1 cellular context compared by ENCODE assay signal in the genomic region with DNA sequence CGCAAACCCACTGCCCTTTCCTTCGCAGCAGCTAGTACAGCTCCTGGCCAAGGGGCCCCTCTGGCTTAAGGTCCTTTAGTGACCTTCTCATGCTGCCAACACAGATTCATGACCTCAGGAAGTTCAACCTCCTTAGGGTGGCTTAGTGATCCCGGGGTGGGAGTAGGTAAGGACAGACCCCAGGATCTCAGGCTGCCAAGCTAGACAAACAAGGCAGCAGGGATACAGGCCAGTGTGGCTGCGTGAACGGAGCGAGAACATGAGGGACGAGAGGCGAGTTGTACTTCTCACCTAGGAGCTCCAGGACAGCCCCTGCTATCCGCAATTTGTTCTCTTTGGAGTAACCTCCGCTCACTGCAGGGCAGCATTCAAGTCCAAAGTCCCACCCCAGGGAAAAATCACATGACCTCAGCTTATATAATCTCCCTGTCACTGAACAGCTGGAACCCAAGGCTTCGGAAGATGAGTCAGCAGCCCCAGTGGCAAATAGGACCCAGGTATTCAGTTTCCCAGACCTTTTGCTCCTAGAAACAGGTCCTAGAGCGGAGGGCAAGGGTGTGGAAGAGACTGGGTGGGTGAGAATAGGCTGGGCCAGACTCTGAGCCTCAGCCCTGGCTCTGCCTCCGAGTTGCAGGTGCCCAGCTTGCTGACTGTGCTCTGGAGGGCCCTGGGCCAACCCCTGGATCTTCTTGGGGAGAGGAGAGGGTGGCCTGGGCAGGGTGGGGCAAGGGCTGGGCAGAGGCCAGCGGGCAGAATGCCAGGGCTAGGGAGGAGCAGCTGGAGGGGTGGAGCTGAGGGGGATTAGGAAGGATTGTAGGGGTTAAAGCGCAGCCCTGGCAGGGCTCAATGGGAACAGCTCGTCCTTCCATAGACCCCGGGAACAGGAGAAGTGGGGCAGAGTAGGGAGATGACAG.
TF ChIP-seq lines count a peak whose summit lies in the region.

No MANE protein-coding gene starts in this region.

TF ChIP-seq in H1, 55 proteins besides CTCF, POLR2A, EP300 and RAD21:
- TF ChIP-seq RXRA (IDR thresholded peaks at IDR 0.05; ENCODE audit: insufficient read depth, low read depth, low read length) (no peak), POU5F1 (IDR thresholded peaks at IDR 0.05; ENCODE audit: low read depth, low read length) (no peak), YY1 (IDR thresholded peaks at IDR 0.05; ENCODE audit: low read depth, low read length) (no peak), FOSL1 (IDR thresholded peaks at IDR 0.05; ENCODE audit: insufficient read depth, low read depth, low read length) (no peak), KDM4A (IDR thresholded peaks at IDR 0.05; ENCODE audit: low read depth, low read length, severe bottlenecking) (no peak), HDAC6 (IDR thresholded peaks at IDR 0.05; ENCODE audit: low read depth, low read length) (no peak), SUZ12 (IDR thresholded peaks at IDR 0.05; ENCODE audit: low read length) (no peak), SRF (IDR thresholded peaks at IDR 0.05; ENCODE audit: low read depth, low read length) (no peak), ASH2L (IDR thresholded peaks at IDR 0.05; ENCODE audit: low read length) (no peak), KDM1A (IDR thresholded peaks at IDR 0.05; ENCODE audit: borderline replicate concordance, low read length) (no peak), RFX5 (IDR thresholded peaks at IDR 0.05; ENCODE audit: borderline replicate concordance, low read depth, low read length) (no peak), KDM5A (IDR thresholded peaks at IDR 0.05; ENCODE audit: low read length) (no peak), TCF12 (IDR thresholded peaks at IDR 0.05; ENCODE audit: low read depth, low read length) (no peak), PHF8 (conservative IDR thresholded peaks at IDR 0.05; ENCODE audit: low read depth, low read length) (no peak), BRCA1 (IDR thresholded peaks at IDR 0.05; ENCODE audit: low read depth, low read length) (no peak)
- TF ChIP-seq, protein P1, sequence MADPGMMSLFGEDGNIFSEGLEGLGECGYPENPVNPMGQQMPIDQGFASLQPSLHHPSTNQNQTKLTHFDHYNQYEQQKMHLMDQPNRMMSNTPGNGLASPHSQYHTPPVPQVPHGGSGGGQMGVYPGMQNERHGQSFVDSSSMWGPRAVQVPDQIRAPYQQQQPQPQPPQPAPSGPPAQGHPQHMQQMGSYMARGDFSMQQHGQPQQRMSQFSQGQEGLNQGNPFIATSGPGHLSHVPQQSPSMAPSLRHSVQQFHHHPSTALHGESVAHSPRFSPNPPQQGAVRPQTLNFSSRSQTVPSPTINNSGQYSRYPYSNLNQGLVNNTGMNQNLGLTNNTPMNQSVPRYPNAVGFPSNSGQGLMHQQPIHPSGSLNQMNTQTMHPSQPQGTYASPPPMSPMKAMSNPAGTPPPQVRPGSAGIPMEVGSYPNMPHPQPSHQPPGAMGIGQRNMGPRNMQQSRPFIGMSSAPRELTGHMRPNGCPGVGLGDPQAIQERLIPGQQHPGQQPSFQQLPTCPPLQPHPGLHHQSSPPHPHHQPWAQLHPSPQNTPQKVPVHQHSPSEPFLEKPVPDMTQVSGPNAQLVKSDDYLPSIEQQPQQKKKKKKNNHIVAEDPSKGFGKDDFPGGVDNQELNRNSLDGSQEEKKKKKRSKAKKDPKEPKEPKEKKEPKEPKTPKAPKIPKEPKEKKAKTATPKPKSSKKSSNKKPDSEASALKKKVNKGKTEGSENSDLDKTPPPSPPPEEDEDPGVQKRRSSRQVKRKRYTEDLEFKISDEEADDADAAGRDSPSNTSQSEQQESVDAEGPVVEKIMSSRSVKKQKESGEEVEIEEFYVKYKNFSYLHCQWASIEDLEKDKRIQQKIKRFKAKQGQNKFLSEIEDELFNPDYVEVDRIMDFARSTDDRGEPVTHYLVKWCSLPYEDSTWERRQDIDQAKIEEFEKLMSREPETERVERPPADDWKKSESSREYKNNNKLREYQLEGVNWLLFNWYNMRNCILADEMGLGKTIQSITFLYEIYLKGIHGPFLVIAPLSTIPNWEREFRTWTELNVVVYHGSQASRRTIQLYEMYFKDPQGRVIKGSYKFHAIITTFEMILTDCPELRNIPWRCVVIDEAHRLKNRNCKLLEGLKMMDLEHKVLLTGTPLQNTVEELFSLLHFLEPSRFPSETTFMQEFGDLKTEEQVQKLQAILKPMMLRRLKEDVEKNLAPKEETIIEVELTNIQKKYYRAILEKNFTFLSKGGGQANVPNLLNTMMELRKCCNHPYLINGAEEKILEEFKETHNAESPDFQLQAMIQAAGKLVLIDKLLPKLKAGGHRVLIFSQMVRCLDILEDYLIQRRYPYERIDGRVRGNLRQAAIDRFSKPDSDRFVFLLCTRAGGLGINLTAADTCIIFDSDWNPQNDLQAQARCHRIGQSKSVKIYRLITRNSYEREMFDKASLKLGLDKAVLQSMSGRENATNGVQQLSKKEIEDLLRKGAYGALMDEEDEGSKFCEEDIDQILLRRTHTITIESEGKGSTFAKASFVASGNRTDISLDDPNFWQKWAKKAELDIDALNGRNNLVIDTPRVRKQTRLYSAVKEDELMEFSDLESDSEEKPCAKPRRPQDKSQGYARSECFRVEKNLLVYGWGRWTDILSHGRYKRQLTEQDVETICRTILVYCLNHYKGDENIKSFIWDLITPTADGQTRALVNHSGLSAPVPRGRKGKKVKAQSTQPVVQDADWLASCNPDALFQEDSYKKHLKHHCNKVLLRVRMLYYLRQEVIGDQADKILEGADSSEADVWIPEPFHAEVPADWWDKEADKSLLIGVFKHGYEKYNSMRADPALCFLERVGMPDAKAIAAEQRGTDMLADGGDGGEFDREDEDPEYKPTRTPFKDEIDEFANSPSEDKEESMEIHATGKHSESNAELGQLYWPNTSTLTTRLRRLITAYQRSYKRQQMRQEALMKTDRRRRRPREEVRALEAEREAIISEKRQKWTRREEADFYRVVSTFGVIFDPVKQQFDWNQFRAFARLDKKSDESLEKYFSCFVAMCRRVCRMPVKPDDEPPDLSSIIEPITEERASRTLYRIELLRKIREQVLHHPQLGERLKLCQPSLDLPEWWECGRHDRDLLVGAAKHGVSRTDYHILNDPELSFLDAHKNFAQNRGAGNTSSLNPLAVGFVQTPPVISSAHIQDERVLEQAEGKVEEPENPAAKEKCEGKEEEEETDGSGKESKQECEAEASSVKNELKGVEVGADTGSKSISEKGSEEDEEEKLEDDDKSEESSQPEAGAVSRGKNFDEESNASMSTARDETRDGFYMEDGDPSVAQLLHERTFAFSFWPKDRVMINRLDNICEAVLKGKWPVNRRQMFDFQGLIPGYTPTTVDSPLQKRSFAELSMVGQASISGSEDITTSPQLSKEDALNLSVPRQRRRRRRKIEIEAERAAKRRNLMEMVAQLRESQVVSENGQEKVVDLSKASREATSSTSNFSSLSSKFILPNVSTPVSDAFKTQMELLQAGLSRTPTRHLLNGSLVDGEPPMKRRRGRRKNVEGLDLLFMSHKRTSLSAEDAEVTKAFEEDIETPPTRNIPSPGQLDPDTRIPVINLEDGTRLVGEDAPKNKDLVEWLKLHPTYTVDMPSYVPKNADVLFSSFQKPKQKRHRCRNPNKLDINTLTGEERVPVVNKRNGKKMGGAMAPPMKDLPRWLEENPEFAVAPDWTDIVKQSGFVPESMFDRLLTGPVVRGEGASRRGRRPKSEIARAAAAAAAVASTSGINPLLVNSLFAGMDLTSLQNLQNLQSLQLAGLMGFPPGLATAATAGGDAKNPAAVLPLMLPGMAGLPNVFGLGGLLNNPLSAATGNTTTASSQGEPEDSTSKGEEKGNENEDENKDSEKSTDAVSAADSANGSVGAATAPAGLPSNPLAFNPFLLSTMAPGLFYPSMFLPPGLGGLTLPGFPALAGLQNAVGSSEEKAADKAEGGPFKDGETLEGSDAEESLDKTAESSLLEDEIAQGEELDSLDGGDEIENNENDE (IDR thresholded peaks at IDR 0.05; ENCODE audit: insufficient replicate concordance, low read length): no peak
- TF ChIP-seq, protein P2, sequence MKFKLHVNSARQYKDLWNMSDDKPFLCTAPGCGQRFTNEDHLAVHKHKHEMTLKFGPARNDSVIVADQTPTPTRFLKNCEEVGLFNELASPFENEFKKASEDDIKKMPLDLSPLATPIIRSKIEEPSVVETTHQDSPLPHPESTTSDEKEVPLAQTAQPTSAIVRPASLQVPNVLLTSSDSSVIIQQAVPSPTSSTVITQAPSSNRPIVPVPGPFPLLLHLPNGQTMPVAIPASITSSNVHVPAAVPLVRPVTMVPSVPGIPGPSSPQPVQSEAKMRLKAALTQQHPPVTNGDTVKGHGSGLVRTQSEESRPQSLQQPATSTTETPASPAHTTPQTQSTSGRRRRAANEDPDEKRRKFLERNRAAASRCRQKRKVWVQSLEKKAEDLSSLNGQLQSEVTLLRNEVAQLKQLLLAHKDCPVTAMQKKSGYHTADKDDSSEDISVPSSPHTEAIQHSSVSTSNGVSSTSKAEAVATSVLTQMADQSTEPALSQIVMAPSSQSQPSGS (IDR thresholded peaks at IDR 0.05; ENCODE audit: low read length): no peak
- TF ChIP-seq, protein P3, sequence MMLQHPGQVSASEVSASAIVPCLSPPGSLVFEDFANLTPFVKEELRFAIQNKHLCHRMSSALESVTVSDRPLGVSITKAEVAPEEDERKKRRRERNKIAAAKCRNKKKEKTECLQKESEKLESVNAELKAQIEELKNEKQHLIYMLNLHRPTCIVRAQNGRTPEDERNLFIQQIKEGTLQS (IDR thresholded peaks at IDR 0.05; ENCODE audit: insufficient read depth, low read depth, low read length): no peak
